Comparison of ENCODE assay signal across 8 cellular contexts in the genomic region with DNA sequence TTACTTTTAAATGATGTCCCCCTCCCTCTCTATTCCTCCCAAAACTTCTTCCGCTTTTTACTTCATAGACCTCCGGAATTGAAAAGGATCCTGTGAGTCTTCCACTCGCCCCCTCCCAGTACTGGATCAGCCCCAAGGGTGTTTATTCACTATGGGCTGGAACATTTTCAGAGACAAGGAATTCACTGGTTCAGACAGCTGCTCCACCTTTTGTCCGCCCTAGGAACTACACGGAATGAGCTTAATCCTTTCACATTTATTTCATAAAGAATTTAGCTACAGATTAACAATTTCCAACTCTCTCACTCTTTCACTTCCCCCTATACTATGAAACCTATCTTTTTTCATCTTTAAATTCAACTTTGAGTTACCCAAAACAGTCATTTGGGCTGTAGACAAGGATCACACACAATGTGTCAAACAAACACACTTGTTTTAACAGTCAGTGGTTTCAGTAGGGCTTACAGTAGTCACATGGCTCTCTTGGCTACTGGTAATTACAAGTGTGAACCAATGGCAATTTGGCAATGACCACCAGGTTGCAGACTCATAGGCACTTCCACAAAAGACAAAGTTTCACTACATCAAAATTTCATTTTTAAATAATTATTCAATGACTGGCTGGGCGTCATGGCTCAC. TPM values are rescaled to one million over a fixed set of nuclear protein-coding genes. Genes with fewer than 3 reads are reported as not detected.
DNase-seq lines count a peak whose midpoint lies in the region; ATAC-seq, FAIRE-seq and TF ChIP-seq lines count a peak whose summit lies in the region.

No MANE protein-coding gene starts in this region.

- no peak for TF ChIP-seq POLR2A in GM12892 (IDR thresholded peaks at IDR 0.05; ENCODE audit: low read depth, low read length)

- peak; percentile 27 for FAIRE-seq in GM12892 (lab: Jason Lieb, UNC)

- H3K27ac Mint-ChIP-seq in neural progenitor cell = no peak overlapping the region

- H3K4me3 Mint-ChIP-seq in neural progenitor cell = no peak overlapping the region

- H3K4me2 ChIP-seq in neural progenitor cell = no peak overlapping the region

- no peaks in the 10 kb centered on the region for H3K79me2 ChIP-seq in neural progenitor cell (ENCODE audit: low read depth)

- H3K36me3 ChIP-seq in BJ (ENCODE audit: control insufficient read depth, insufficient read depth, low read length) (no peaks in the 10 kb centered on the region), Panc1 (ENCODE audit: control insufficient read depth, insufficient read depth, low read length) (no peaks in the 10 kb centered on the region; the same call in 1 of the 2 replicates), neural progenitor cell (peaks cover 5% of the 10 kb centered on the region)

- POLR2A ChIA-PET in BJ (lab: Charles Lee) (interaction anchor here (1.0 kb wide), 1 partner anchor 23 kb away, joined by 3 read pairs; a partner anchor contains a TSS), Panc1 (lab: Charles Lee) (no interaction called here)

- peaks cover 21% of the 10 kb centered on the region for H3F3A ChIP-seq in neural progenitor cell (ENCODE audit: low read depth)

- no peak overlapping the region for H2AFZ ChIP-seq in neural progenitor cell (replicated peaks)

- H3K9me3 Mint-ChIP-seq in neural progenitor cell = no peaks in the 10 kb centered on the region

- TF ChIP-seq CTCF in BJ (IDR thresholded peaks at IDR 0.05; ENCODE audit: insufficient read depth, low read depth, low read length) = peak; percentile 71
- TF ChIP-seq CTCF in Panc1 (IDR thresholded peaks at IDR 0.05) = peak; percentile 70
- peak; percentile 73 for TF ChIP-seq CTCF in epithelial cell of proximal tubule (conservative IDR thresholded peaks at IDR 0.05; ENCODE audit: low read depth, low read length)
- TF ChIP-seq CTCF in neural progenitor cell (IDR thresholded peaks at IDR 0.05) = peak; percentile 64

- CTCF ChIA-PET in BJ (lab: Yijun Ruan, JAX) = interaction anchor here (0.6 to 1.5 kb wide), 16 partner anchors 8 to 107 kb away, joined by 3 to 14 read pairs (median 4); no protein-coding TSS in a partner anchor
- CTCF ChIA-PET in Panc1 (lab: Charles Lee) = interaction anchor here (1.0 kb wide), 1 partner anchor 54 kb away, joined by 4 read pairs; no protein-coding TSS in a partner anchor

- H4K20me1 ChIP-seq in neural progenitor cell (ENCODE audit: low read depth) = peaks cover 4% of the 10 kb centered on the region

- H3K4me1 Mint-ChIP-seq in neural progenitor cell = peaks cover 2% of the 10 kb centered on the region

- H3K27me3 Mint-ChIP-seq in neural progenitor cell (ENCODE audit: insufficient read depth, low read depth) = no peaks in the 10 kb centered on the region

- H3K4me1 ChIP-seq in Panc1 (ENCODE audit: control insufficient read depth, insufficient read depth, low read length) (no peaks in the 10 kb centered on the region), neural progenitor cell (no peaks in the 10 kb centered on the region)

- peaks cover 16% of the 10 kb centered on the region for H3K36me3 Mint-ChIP-seq in neural progenitor cell

- H3K9me3 ChIP-seq in Panc1 (ENCODE audit: control insufficient read depth, insufficient read depth, low read depth, low read length) (no peaks in the 10 kb centered on the region), neural progenitor cell (ENCODE audit: low read depth) (no peaks in the 10 kb centered on the region)

- H3K27ac ChIP-seq in Panc1 (ENCODE audit: low read length) = no peak overlapping the region
- no peak overlapping the region for H3K27ac ChIP-seq in neural progenitor cell

- in situ Hi-C loops in Panc1 (cut with HindIII; ENCODE audit: low pct_unique_long_range_greater_than_20kb, low sequenced_read_pairs) = no loop called here

- intact Hi-C loops in Panc1 (cut with micrococcal nuclease; ENCODE audit: unreplicated experiment) = loop anchor here (5.0 kb wide), 1 partner anchor 53 kb away; no protein-coding TSS in a partner anchor

- H3K9ac ChIP-seq in neural progenitor cell = no peak overlapping the region

- H3K4me3 ChIP-seq in BJ (ENCODE audit: low read depth, low read length) (no peak overlapping the region), Panc1 (ENCODE audit: low read depth in 2 of 2, low read length in 2 of 2) (no peak overlapping the region), epithelial cell of proximal tubule (ENCODE audit: low read depth, low read length) (no peak overlapping the region), neural progenitor cell (no peak overlapping the region)

- no peaks in the 10 kb centered on the region for H3K27me3 ChIP-seq in BJ (ENCODE audit: control insufficient read depth, insufficient read depth, low read length)
- H3K27me3 ChIP-seq in Panc1 (ENCODE audit: control insufficient read depth, insufficient read depth, low read length) = no peaks in the 10 kb centered on the region
- H3K27me3 ChIP-seq in neural progenitor cell = no peaks in the 10 kb centered on the region

- no TSS peak for BruUV-seq in Panc1 (replicated peaks; lab: Mats Ljungman, UMichigan)

- ATAC-seq in Panc1 = peak; percentile 82
- no peak for ATAC-seq in HG03175 (IDR thresholded peaks at IDR 0.05; ENCODE audit: unreplicated experiment)

- DNase-seq in BJ (ENCODE audit: low read depth) (no peak), GM12892 (ENCODE audit: insufficient read length) (no peak), Panc1 (ENCODE audit: low read depth, low spot score) (no peak), epithelial cell of proximal tubule (ENCODE audit: low read depth) (no peak), neural progenitor cell (ENCODE audit: low spot score) (peak; percentile 53), NOMO-1 (lab: John Stamatoyannopoulos, UW; ENCODE audit: unreplicated experiment in 2 of 2) (no peak)
- no peak for DNase-seq in activated CD8-positive, alpha-beta memory T cell treated with anti-CD3 and anti-CD28 coated beads for 24 hours

RNA-seq across cellular contexts. Expression of a gene that starts 20.6 kb away (rescaled TPM):
- 313 and 396 TPM in 2 replicates for polyA plus RNA-seq in BJ (2011; rRNA removed)
- polyA minus RNA-seq in BJ (2011; rRNA and poly(A)+ RNA removed) = 326 and 553 TPM in 2 replicates
- polyA plus RNA-seq in GM12892 (2012; ENCODE audit: missing spikeins) = 84.4 TPM
- total RNA-seq in Panc1 (2021; ENCODE audit: unreplicated experiment) = 83.7 TPM
- polyA plus RNA-seq in Panc1 (2012; ENCODE audit: insufficient read length) = 60.0 TPM
- total RNA-seq in epithelial cell of proximal tubule = 131 and 241 TPM in 2 replicates
- 192 and 205 TPM in 2 replicates for total RNA-seq in neural progenitor cell (ENCODE audit: low replicate concordance)

RNA-seq across cellular contexts. Expression of a gene that starts 23.8 kb away (rescaled TPM):
- 28.7 and 55.1 TPM in 2 replicates for polyA plus RNA-seq in BJ (2011; rRNA removed)
- 3.9 and 4.9 TPM in 2 replicates for polyA minus RNA-seq in BJ (2011; rRNA and poly(A)+ RNA removed)
- 40.2 TPM for polyA plus RNA-seq in GM12892 (2012; ENCODE audit: missing spikeins)
- total RNA-seq in Panc1 (2021; ENCODE audit: unreplicated experiment) (36.1 TPM), epithelial cell of proximal tubule (64.5 and 81.4 TPM in 2 replicates), neural progenitor cell (ENCODE audit: low replicate concordance) (75.4 and 152 TPM in 2 replicates)
- polyA plus RNA-seq in Panc1 (2012; ENCODE audit: insufficient read length) = 9.0 TPM
